In the genomic region with DNA sequence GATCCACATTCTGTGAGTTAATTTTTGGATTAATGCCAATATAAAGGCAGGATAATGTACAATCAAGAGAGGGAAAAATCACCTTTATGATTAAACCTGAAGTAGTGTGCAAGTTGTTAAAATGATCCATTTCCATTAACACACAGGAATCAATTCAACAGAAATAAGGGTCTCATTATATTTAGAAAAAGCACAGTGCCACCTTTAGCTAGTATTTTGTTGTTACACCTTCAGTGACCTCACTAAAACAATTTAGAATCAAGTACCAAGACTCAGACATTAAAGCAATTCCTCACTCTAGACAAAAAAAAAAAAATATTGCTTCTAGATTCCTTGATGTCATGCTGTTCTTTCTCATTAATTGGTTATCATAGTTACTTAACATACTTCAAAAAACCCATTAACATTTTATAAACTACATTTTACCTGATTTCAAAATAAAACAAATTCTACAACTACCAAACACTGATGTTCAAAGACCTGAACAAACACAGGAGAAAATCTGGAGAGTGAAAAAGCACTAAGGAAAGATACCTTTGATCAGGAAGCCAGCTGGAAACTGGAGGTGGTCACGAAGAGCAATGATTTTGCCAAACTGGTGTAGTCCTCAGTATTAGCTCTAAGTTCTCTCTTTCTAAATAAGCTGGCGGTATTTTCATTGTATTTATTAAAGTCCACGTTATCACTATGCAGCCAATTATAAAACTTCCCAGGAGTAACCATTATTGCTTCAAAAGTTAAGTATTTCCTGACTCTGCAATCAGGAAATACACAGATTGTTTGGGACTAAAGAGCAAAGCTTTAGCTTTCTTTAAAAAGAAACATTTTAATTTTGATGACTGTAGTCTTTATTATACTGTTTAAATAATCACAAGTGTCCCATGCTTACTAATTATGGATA, we compare ENCODE assay signal across 11 cellular contexts.
DNase-seq lines count a peak whose midpoint lies in the region; ATAC-seq, FAIRE-seq and TF ChIP-seq lines count a peak whose summit lies in the region.
"Had no signal": no experiment of that assay in that cellular context is flagged by ENCODE, and none has a peak within 500 bp of the region (broad histone marks: within the 10 kb centered on the region; RNA-seq: fewer than 3 reads in every experiment).

No MANE protein-coding gene starts in this region.

- POLR2A ChIA-PET in activated CD4-positive, alpha-beta T cell treated with anti-CD3 and anti-CD28 coated beads, Interleukin-2, amount 10 ng/mL, durations not matched to agents 7 days and 5 days (lab: Charles Lee), result no interaction called here
- POLR2A ChIA-PET in GM12878 (lab: Charles Lee), result interaction anchor here (0.6 to 1.8 kb wide), 5 partner anchors 63 to 396 kb away, joined by 3 to 6 read pairs (median 4); no protein-coding TSS in a partner anchor

- TF ChIP-seq RAD21 in GM12878 (IDR thresholded peaks at IDR 0.05; ENCODE audit: insufficient read depth, low read depth, low read length), result no peak

- no peak for TF ChIP-seq POLR2A in GM12878 (IDR thresholded peaks at IDR 0.05; ENCODE audit: low read depth, low read length)

- peak overlapping the region; percentile 95 for H3K4me2 ChIP-seq in GM12878 (ENCODE audit: control insufficient read depth, insufficient read depth)

- no peaks in the 10 kb centered on the region; the same call in 2 of the 3 replicates for H3K9me3 ChIP-seq in GM12878 (replicated peaks; ENCODE audit: control insufficient read depth, insufficient read depth, low read length)

- ATAC-seq in GM12878 (peak; percentile 21; the same call in 1 of the 3 replicates), HG02763 (IDR thresholded peaks at IDR 0.05; ENCODE audit: unreplicated experiment) (no peak), HG02642 (IDR thresholded peaks at IDR 0.05; ENCODE audit: poor library complexity, unreplicated experiment) (no peak), HG03521 (IDR thresholded peaks at IDR 0.05; ENCODE audit: unreplicated experiment) (no peak)

- peaks cover 19% of the 10 kb centered on the region for H3K79me2 ChIP-seq in GM12878 (ENCODE audit: control insufficient read depth, insufficient read depth, low read length)

- H3K4me3 ChIP-seq in GM12878, result peak overlapping the region; percentile 34; the same call in 1 of the 2 replicates

- CTCF ChIA-PET in activated CD4-positive, alpha-beta T cell treated with anti-CD3 and anti-CD28 coated beads, Interleukin-2, amount 10 ng/mL, durations not matched to agents 7 days and 5 days (lab: Charles Lee), result interaction anchor here (0.8 to 1.3 kb wide), 5 partner anchors 9 to 183 kb away, joined by 3 to 5 read pairs (median 4); a partner anchor contains a TSS
- CTCF ChIA-PET in GM12878 (lab: Yijun Ruan, JAX), result interaction anchor here (0.7 to 4.8 kb wide), 32 partner anchors 9 to 314 kb away, joined by 3 to 26 read pairs (median 3); a partner anchor contains a TSS

- no peak overlapping the region for H3K4me3 Mint-ChIP-seq in activated CD4-positive, alpha-beta T cell treated with anti-CD3 and anti-CD28 coated beads, Interleukin-2, amount 10 ng/mL, durations not matched to agents 7 days and 5 days
- H3K4me3 Mint-ChIP-seq in HFFc6 (peak overlapping the region; percentile 78), nephron progenitor cell (no peak overlapping the region)
- H3K4me3 Mint-ChIP-seq: brain had no signal

- no peaks in the 10 kb centered on the region for H3K27me3 Mint-ChIP-seq in activated CD4-positive, alpha-beta T cell treated with anti-CD3 and anti-CD28 coated beads, Interleukin-2, amount 10 ng/mL, durations not matched to agents 7 days and 5 days
- H3K27me3 Mint-ChIP-seq in HFFc6 (ENCODE audit: insufficient read depth) (no peaks in the 10 kb centered on the region; the same call in 1 of the 2 replicates), nephron progenitor cell (ENCODE audit: low read depth, poor library complexity) (no peaks in the 10 kb centered on the region)
- H3K27me3 Mint-ChIP-seq: brain had no signal

- H3K4me1 Mint-ChIP-seq in activated CD4-positive, alpha-beta T cell treated with anti-CD3 and anti-CD28 coated beads, Interleukin-2, amount 10 ng/mL, durations not matched to agents 7 days and 5 days, result peaks cover 19% of the 10 kb centered on the region
- no peaks in the 10 kb centered on the region; the same call in 1 of the 2 replicates for H3K4me1 Mint-ChIP-seq in HFFc6 (ENCODE audit: low read depth)
- H3K4me1 Mint-ChIP-seq in nephron progenitor cell, result peaks cover 31% of the 10 kb centered on the region

- TF ChIP-seq EP300 in GM12878 (IDR thresholded peaks at IDR 0.05; ENCODE audit: borderline replicate concordance in 1 of 2, control insufficient read depth in 1 of 2, low read depth in 2 of 2, low read length in 2 of 2), result no peak

- H3K9ac ChIP-seq in GM12878 (ENCODE audit: control insufficient read depth, insufficient read depth, low read length), result peak overlapping the region; percentile 56

- RAD21 ChIA-PET in GM12878 (lab: Charles Lee; ENCODE audit: unreplicated experiment), result interaction anchor here (0.6 to 3.3 kb wide), 27 partner anchors 9 to 184 kb away, joined by 3 to 33 read pairs (median 6); a partner anchor contains a TSS

- H2AFZ ChIP-seq in GM12878 (ENCODE audit: control insufficient read depth, low read depth, low read length), result peak overlapping the region; percentile 73

- H3K9me3 Mint-ChIP-seq in activated CD4-positive, alpha-beta T cell treated with anti-CD3 and anti-CD28 coated beads, Interleukin-2, amount 10 ng/mL, durations not matched to agents 7 days and 5 days, result no peaks in the 10 kb centered on the region
- no peaks in the 10 kb centered on the region for H3K9me3 Mint-ChIP-seq in HFFc6
- H3K9me3 Mint-ChIP-seq in nephron progenitor cell, result no peaks in the 10 kb centered on the region
- H3K9me3 Mint-ChIP-seq: brain had no signal

- no peaks in the 10 kb centered on the region for H3K27me3 ChIP-seq in GM12878 (replicated peaks in 1 of 2; ENCODE audit: control insufficient read depth in 2 of 2, insufficient read depth in 2 of 2, low read length in 1 of 2)

- BruUV-seq in GM12878 (replicated peaks; lab: Mats Ljungman, UMichigan), result no TSS peak

- SMC1A ChIA-PET in GM12878 (lab: Charles Lee; ENCODE audit: uncharacterized antibody, unreplicated experiment), result interaction anchor here (0.6 to 4.3 kb wide), 36 partner anchors 9 to 278 kb away, joined by 3 to 33 read pairs (median 5); a partner anchor contains a TSS

- peaks cover 13% of the 10 kb centered on the region; the same call in 1 of the 2 replicates for H3K4me1 ChIP-seq in GM12878 (ENCODE audit: control insufficient read depth, insufficient read depth, low read length)

- TF ChIP-seq CTCF in HFFc6 (IDR thresholded peaks at IDR 0.05) (0 out of 2 replicates have a peak, but pooled peaks have one; percentile 19), GM12878 (IDR thresholded peaks at IDR 0.05 in 2 of 3, conservative IDR thresholded peaks at IDR 0.05 in 1 of 3; ENCODE audit: control insufficient read depth in 2 of 3, extremely low read depth in 1 of 3, insufficient read depth in 1 of 3, low read depth in 3 of 3, low read length in 3 of 3) (peak in 2 of 3 experiments; percentile 9 to 26; a peak in 1 of 6 replicates), nephron progenitor cell (IDR thresholded peaks at IDR 0.05) (no peak)

- peak overlapping the region; percentile 65 for H3K27ac Mint-ChIP-seq in activated CD4-positive, alpha-beta T cell treated with anti-CD3 and anti-CD28 coated beads, Interleukin-2, amount 10 ng/mL, durations not matched to agents 7 days and 5 days
- peak overlapping the region; percentile 89 for H3K27ac Mint-ChIP-seq in HFFc6
- H3K27ac Mint-ChIP-seq in nephron progenitor cell, result peak overlapping the region; percentile 55

- no peaks in the 10 kb centered on the region for H3K36me3 Mint-ChIP-seq in activated CD4-positive, alpha-beta T cell treated with anti-CD3 and anti-CD28 coated beads, Interleukin-2, amount 10 ng/mL, durations not matched to agents 7 days and 5 days (ENCODE audit: low read depth)
- no peaks in the 10 kb centered on the region; the same call in 1 of the 2 replicates for H3K36me3 Mint-ChIP-seq in HFFc6 (ENCODE audit: low read depth)
- peaks cover 3% of the 10 kb centered on the region for H3K36me3 Mint-ChIP-seq in nephron progenitor cell (ENCODE audit: low read depth)
- H3K36me3 Mint-ChIP-seq: brain had no signal

- H3K27ac ChIP-seq in GM12878 (ENCODE audit: control insufficient read depth, insufficient read depth), result peak overlapping the region; percentile 81

- no peaks in the 10 kb centered on the region for H3K36me3 ChIP-seq in GM12878 (ENCODE audit: control insufficient read depth in 2 of 2, insufficient read depth in 2 of 2, low read length in 1 of 2)

- FAIRE-seq in GM12878 (lab: Jason Lieb, UNC), result peak; percentile 41

- in situ Hi-C loops in GM12878 (cut with MboI), result no loop called here

- H4K20me1 ChIP-seq in GM12878 (ENCODE audit: control insufficient read depth, insufficient read depth), result no peaks in the 10 kb centered on the region

- WGBS in GM12878 (ENCODE audit: insufficient coverage, insufficient replicate concordance, low lambda C conversion rate, missing lambda C conversion rate), result 55% methylated on average over 3 of the region's 3 CpGs

- intact Hi-C loops in GM12878 (cut with micrococcal nuclease; ENCODE audit: unreplicated experiment), result no loop called here

- DNase-seq in activated CD4-positive, alpha-beta T cell treated with anti-CD3 and anti-CD28 coated beads, Interleukin-2, amount 10 ng/mL, durations not matched to agents 7 days and 5 days, result no peak
- DNase-seq in activated CD4-positive, alpha-beta T cell treated with anti-CD3 and anti-CD28 coated beads, Interleukin-2, amount 50 U/mL, for 4 hours, result no peak
- no peak for DNase-seq in HFFc6
- DNase-seq in GM12878 (ENCODE audit: low read depth, low spot score), result no peak
- no peak for DNase-seq in nephron progenitor cell
- DNase-seq: GOT3, NCI-H446 treated with DMSO at 0.1 percent for 48 hours had no signal

TF ChIP-seq in GM12878, 131 proteins besides CTCF, POLR2A, EP300 and RAD21 (continues in another document):
- TF ChIP-seq RUNX3 (IDR thresholded peaks at IDR 0.05; ENCODE audit: low read length) (no peak), FOS (IDR thresholded peaks at IDR 0.05; ENCODE audit: borderline replicate concordance, extremely low read depth, insufficient read length) (no peak), LARP7 (IDR thresholded peaks at IDR 0.05) (no peak), YBX1 (IDR thresholded peaks at IDR 0.05) (no peak), JUND (IDR thresholded peaks at IDR 0.05; ENCODE audit: low read depth, low read length) (no peak), GABPA (IDR thresholded peaks at IDR 0.05; ENCODE audit: low read depth) (no peak), MYB (IDR thresholded peaks at IDR 0.05; ENCODE audit: borderline replicate concordance, low read depth, low read length) (no peak), SUPT20H (IDR thresholded peaks at IDR 0.05; ENCODE audit: borderline replicate concordance, control insufficient read depth, low read depth, low read length) (no peak)
